ENCODE assay signal across 16 cellular contexts in the genomic region with DNA sequence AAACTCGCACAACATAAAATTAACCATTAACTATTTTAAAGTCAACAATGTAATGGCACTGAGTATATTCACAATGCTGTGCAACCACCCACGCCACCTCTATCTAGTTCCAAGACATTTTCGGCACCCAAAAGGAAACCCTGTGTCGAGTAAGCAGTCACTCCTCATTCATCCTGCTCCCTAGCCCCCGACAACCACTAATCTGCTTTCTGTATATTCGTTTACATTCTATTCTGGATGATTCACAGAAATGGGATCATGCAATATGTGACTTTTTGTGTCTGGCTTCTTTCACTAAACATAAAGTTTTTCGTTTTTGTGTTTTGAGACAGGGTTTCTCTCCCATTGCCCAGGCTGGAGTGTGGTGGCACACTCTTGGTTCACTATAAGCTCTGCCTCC. TPM values are rescaled to one million over a fixed set of nuclear protein-coding genes. Genes with fewer than 3 reads are reported as not detected.
A peak's percentile ranks its signal among the peaks of the same experiment; 100 is the strongest.
DNase-seq lines count a peak whose midpoint lies in the region; ATAC-seq and TF ChIP-seq lines count a peak whose summit lies in the region.
"Had no signal": no experiment of that assay in that cellular context is flagged by ENCODE, and none has a peak within 500 bp of the region (broad histone marks: within the 10 kb centered on the region; RNA-seq: fewer than 3 reads in every experiment).

No MANE protein-coding gene starts in this region.

- no peak for TF ChIP-seq CTCF in chondrocyte (IDR thresholded peaks at IDR 0.05)

- no peaks in the 10 kb centered on the region for H3K27me3 Mint-ChIP-seq in chondrocyte (ENCODE audit: low read depth)
- peaks cover 6% of the 10 kb centered on the region for H3K27me3 Mint-ChIP-seq in stimulated activated naive CD8-positive, alpha-beta T cell treated with anti-CD3 and anti-CD28 coated beads, Interleukin-15, amount 100 ng/mL, for 72 hours
- H3K27me3 Mint-ChIP-seq: natural killer cell treated with Interleukin-12 subunit alpha and Interleukin-12 subunit beta and Interleukin-15 and Interleukin-18, amount 100 ng/mL, for 72 hours had no signal

- DNase-seq in Daoy (ENCODE audit: low read depth) = peak; percentile 64
- DNase-seq in NCI-H226 = peak; percentile 21
- no peak for DNase-seq in chondrocyte (ENCODE audit: low spot score)
- DNase-seq in kidney tubule cell (ENCODE audit: low spot score) = peak; percentile 36
- no peak for DNase-seq in stimulated activated naive CD8-positive, alpha-beta T cell treated with anti-CD3 and anti-CD28 coated beads, Interleukin-15, amount 100 ng/mL, for 72 hours
- no peak for DNase-seq in 8988T
- DNase-seq: activated CD4-positive, alpha-beta T cell treated with anti-CD3 and anti-CD28 coated beads, Interleukin-2, amount 50 U/mL, for 4 hours; activated T-cell treated with anti-CD3 and anti-CD28 coated beads, Interleukin-2, amount 50 U/mL, for 48 hours; BE2C; colonic mucosa; Karpas-422; NCI-H446 treated with DMSO at 0.1 percent for 48 hours; OCI-M1 had no signal

- H3K36me3 Mint-ChIP-seq in chondrocyte (ENCODE audit: low read depth) = no peaks in the 10 kb centered on the region

- H3K4me3 Mint-ChIP-seq in chondrocyte (ENCODE audit: unreplicated experiment) = peak overlapping the region; percentile 18
- H3K4me3 Mint-ChIP-seq in stimulated activated naive CD8-positive, alpha-beta T cell treated with anti-CD3 and anti-CD28 coated beads, Interleukin-15, amount 100 ng/mL, for 72 hours = no peak overlapping the region
- H3K4me3 Mint-ChIP-seq: natural killer cell treated with Interleukin-12 subunit alpha and Interleukin-12 subunit beta and Interleukin-15 and Interleukin-18, amount 100 ng/mL, for 72 hours had no signal

- ATAC-seq in GM21515 (IDR thresholded peaks at IDR 0.05; ENCODE audit: unreplicated experiment) (no peak), HG03354 (IDR thresholded peaks at IDR 0.05; ENCODE audit: poor library complexity, severe bottlenecking, unreplicated experiment) (no peak)
- no peak for ATAC-seq in stimulated activated naive CD8-positive, alpha-beta T cell treated with anti-CD3 and anti-CD28 coated beads, Interleukin-15, amount 100 ng/mL, for 72 hours
- ATAC-seq: natural killer cell treated with Interleukin-12 subunit alpha and Interleukin-12 subunit beta and Interleukin-15 and Interleukin-18, amount 100 ng/mL, for 72 hours had no signal

- H3K4me1 Mint-ChIP-seq in chondrocyte (ENCODE audit: low read depth) = peaks cover 33% of the 10 kb centered on the region
- peaks cover 41% of the 10 kb centered on the region for H3K4me1 Mint-ChIP-seq in stimulated activated naive CD8-positive, alpha-beta T cell treated with anti-CD3 and anti-CD28 coated beads, Interleukin-15, amount 100 ng/mL, for 72 hours

- H3K27ac Mint-ChIP-seq in chondrocyte (ENCODE audit: unreplicated experiment) = peak overlapping the region; percentile 95
- no peak overlapping the region for H3K27ac Mint-ChIP-seq in stimulated activated naive CD8-positive, alpha-beta T cell treated with anti-CD3 and anti-CD28 coated beads, Interleukin-15, amount 100 ng/mL, for 72 hours
- H3K27ac Mint-ChIP-seq: natural killer cell treated with Interleukin-12 subunit alpha and Interleukin-12 subunit beta and Interleukin-15 and Interleukin-18, amount 100 ng/mL, for 72 hours had no signal

- peaks cover 14% of the 10 kb centered on the region for H3K9me3 Mint-ChIP-seq in chondrocyte (ENCODE audit: low read depth)
- H3K9me3 Mint-ChIP-seq in stimulated activated naive CD8-positive, alpha-beta T cell treated with anti-CD3 and anti-CD28 coated beads, Interleukin-15, amount 100 ng/mL, for 72 hours = peaks cover 10 to 14% of the 10 kb centered on the region in 2 donors
- H3K9me3 Mint-ChIP-seq: natural killer cell treated with Interleukin-12 subunit alpha and Interleukin-12 subunit beta and Interleukin-15 and Interleukin-18, amount 100 ng/mL, for 72 hours had no signal

RNA-seq across cellular contexts. Expression of gene HAPSTR1, which starts 42.2 kb away (rescaled TPM):
- total RNA-seq in Daoy (2014; rRNA removed; shearing (Covaris generic)) = 29.1 and 30.2 TPM in 2 replicates
- total RNA-seq in chondrocyte = 82.5 to 84.3 TPM (median 83.0 TPM) in 3 replicates

Comparison
In these comparisons a context has a peak if more than half of its experiments do, and no peak if none do; other contexts are left out.
1. DNase-seq: peak in Daoy (single experiment), NCI-H226 (single experiment) and kidney tubule cell (single experiment); none in chondrocyte (single experiment), stimulated activated naive CD8-positive, alpha-beta T cell treated with anti-CD3 and anti-CD28 coated beads, Interleukin-15, amount 100 ng/mL, for 72 hours (0 of 2) and 8988T (single experiment).